9 cellular contexts compared by ENCODE assay signal in the genomic region with DNA sequence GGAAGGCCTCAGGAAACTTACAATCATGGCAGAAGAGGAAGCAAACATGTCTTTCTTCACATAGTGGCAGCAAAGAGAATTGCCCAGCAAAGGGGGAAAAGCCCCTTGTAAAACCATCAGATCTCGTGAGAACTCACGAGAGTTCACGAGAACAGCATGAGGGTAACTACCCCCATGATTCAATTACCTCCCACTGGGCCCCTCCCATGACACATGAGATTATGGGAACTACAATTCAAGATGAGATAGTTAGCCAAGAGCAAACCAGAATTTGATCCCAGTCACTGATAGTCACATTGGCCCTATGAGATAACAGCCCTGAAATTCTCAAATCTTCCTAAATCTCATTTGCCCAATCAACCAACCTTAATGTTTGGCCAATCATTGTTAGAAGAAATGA. TPM values are rescaled to one million over a fixed set of nuclear protein-coding genes. Genes with fewer than 3 reads are reported as not detected.
"Had no signal": no experiment of that assay in that cellular context is flagged by ENCODE, and none has a peak within 500 bp of the region (broad histone marks: within the 10 kb centered on the region; RNA-seq: fewer than 3 reads in every experiment).

No MANE protein-coding gene starts in this region.

- H3K36me3 Mint-ChIP-seq: IgD-negative memory B cell had no signal

- H3K4me3 ChIP-seq: GM23338 had no signal

- H3K27ac Mint-ChIP-seq: GM23338, IgD-negative memory B cell had no signal

- FAIRE-seq: H1, H54, HepG2 had no signal

- H3K9me3 Mint-ChIP-seq: GM23338, H9 had no signal

- DNase-seq: H9, HCEC 1CT had no signal

- H3K4me3 Mint-ChIP-seq: GM23338, H9, IgD-negative memory B cell had no signal

- H3K4me1 Mint-ChIP-seq: IgD-negative memory B cell had no signal

- H3K27ac ChIP-seq: HL-60 had no signal

RNA-seq across cellular contexts. Expression of gene ITPRID1, which starts 18.2 kb away (rescaled TPM):
- total RNA-seq: HepG2, HT1080 had no signal
- polyA plus RNA-seq: HepG2, IgD-negative memory B cell had no signal
